ENCODE assay signal across 1 cellular context in genomic region chr19:6476155-6476895, GRCh38.
TF ChIP-seq lines count a peak whose summit lies in the region.

No MANE protein-coding gene starts in this region.

TF ChIP-seq in A549, 52 proteins besides CTCF, POLR2A, EP300 and RAD21 (continued from another document):
- TF ChIP-seq ELK1 (IDR thresholded peaks at IDR 0.05; ENCODE audit: low read depth, low read length) (no peak), REST (IDR thresholded peaks at IDR 0.05) (no peak)
